23 cellular contexts compared by ENCODE assay signal in the genomic region with DNA sequence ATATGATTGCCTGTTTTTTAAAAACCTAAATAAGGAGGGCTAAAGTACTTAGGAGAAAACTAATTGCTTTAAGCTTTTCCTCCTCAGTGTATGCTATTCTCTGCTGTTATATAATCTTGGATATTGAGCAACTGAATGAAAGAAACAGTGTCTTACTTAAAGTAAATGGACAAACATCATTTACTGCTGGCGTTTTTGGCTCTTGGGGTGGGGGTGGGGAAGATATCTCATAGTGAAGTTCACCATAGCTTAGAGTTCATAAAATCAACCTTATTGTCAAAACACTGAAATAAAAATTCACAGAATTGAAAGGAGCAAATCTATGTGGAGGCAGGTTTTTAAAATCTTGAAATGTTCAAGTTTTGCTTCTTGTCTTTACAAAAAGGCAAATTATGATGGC.
"Had no signal": no experiment of that assay in that cellular context is flagged by ENCODE, and none has a peak within 500 bp of the region (broad histone marks: within the 10 kb centered on the region; RNA-seq: fewer than 3 reads in every experiment).

No MANE protein-coding gene starts in this region.

- H3K27ac ChIP-seq: prostate gland, skin epidermis, stomach, suprapubic skin, VCaP had no signal

- ATAC-seq: activated T-cell treated with anti-CD3 and anti-CD28 coated beads, Interleukin-2, amount 50 U/mL, for 72 hours; left cardiac atrium; left ventricle myocardium superior; naive thymus-derived CD8-positive, alpha-beta T cell; sciatic nerve; stimulated activated naive B cell treated with anti-CD40 and anti-IgM and Interleukin-4, amounts not matched to agents 10 μg/mL and 1 μg/mL and 100 μg/mL, for 72 hours had no signal

- DNase-seq: activated CD4-positive, alpha-beta T cell treated with anti-CD3 and anti-CD28 coated beads for 4 hours; activated CD4-positive, alpha-beta T cell treated with anti-CD3 and anti-CD28 coated beads, Interleukin-2, amount 50 U/mL, for 4 hours; activated naive CD4-positive, alpha-beta T cell treated with Interleukin-2 at 50 U/mL for 16 hours; activated T-cell treated with anti-CD3 and anti-CD28 coated beads for 4 hours; activated T-cell treated with anti-CD3 and anti-CD28 coated beads, Interleukin-2, amount 50 U/mL, for 72 hours; aorta; central memory CD4-positive, alpha-beta T cell; effector memory CD4-positive, alpha-beta T cell; glutamatergic neuron; islet precursor cell; left cardiac atrium; left ventricle myocardium superior; naive thymus-derived CD8-positive, alpha-beta T cell; stimulated activated CD4-positive, alpha-beta T cell treated with anti-CD3 and anti-CD28 coated beads, Interleukin-4, amount 100 ng/mL, for 24 hours; stimulated activated naive B cell treated with anti-CD40 and anti-IgM and Interleukin-4, amounts not matched to agents 10 μg/mL and 1 μg/mL and 100 μg/mL, for 72 hours; stomach; SW 1271; T-helper 9 cell had no signal
